Comparison of ENCODE assay signal across 11 cellular contexts in the genomic region with DNA sequence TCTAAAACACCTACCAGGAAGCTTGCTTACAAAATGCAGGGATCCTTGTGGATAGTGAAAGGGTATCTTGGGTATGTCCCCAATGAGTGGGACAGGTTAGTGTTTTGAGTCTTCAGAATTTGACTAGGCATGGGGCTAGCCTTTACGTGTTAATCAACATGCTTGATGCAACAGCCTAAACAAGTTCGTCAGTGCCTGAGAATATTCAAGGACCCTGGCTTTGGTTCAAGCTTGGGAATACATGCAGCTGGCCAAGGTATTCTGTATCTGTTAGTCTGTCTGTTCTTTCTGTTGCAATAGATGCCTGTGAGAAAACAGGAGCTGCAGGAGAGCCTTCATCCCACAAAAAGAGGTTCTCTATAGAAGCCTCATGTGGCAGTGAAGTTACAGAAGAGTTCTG.
"Had no signal": no experiment of that assay in that cellular context is flagged by ENCODE, and none has a peak within 500 bp of the region (broad histone marks: within the 10 kb centered on the region; RNA-seq: fewer than 3 reads in every experiment).

No MANE protein-coding gene starts in this region.

- H3K9me3 ChIP-seq: HAP-1 had no signal

- H3K27ac ChIP-seq: GM23248 had no signal

- FAIRE-seq: H1, H54 had no signal

- H3K4me3 Mint-ChIP-seq: GM23338, H9, HFFc6 had no signal

- H3K36me3 ChIP-seq: HAP-1 had no signal

- ATAC-seq: GM23338, HCT116 had no signal

- DNase-seq: GM23248, GOT3, H7, H9, HCEC 1CT, HFFc6 had no signal

- H3K4me1 ChIP-seq: HAP-1 had no signal

- H3K9me3 Mint-ChIP-seq: GM23338, H9, HFFc6 had no signal

- H3K27ac Mint-ChIP-seq: GM23338, H9, HFFc6 had no signal

- H3K4me3 ChIP-seq: GM23248, GM23338, HAP-1 had no signal
